ENCODE assay signal across 11 cellular contexts in genomic region chr1:164563821-164564251, GRCh38. TPM values are rescaled to one million over a fixed set of nuclear protein-coding genes. Genes with fewer than 3 reads are reported as not detected.
DNase-seq lines count a peak whose midpoint lies in the region; ATAC-seq, FAIRE-seq and TF ChIP-seq lines count a peak whose summit lies in the region.
"Had no signal": no experiment of that assay in that cellular context is flagged by ENCODE, and none has a peak within 500 bp of the region (broad histone marks: within the 10 kb centered on the region; RNA-seq: fewer than 3 reads in every experiment).

No MANE protein-coding gene starts in this region.

- CTCF ChIA-PET in AG04450 (lab: Charles Lee), result interaction anchor here (0.5 to 0.8 kb wide), 3 partner anchors 108 to 232 kb away, joined by 3 to 4 read pairs (median 3); no protein-coding TSS in a partner anchor
- CTCF ChIA-PET in PC-9 (lab: Charles Lee), result no interaction called here
- CTCF ChIA-PET in CD8-positive, alpha-beta T cell (lab: Charles Lee), result no interaction called here

- no peak for DNase-seq in AG04450 (ENCODE audit: low read depth, low spot score)
- no peak for DNase-seq in PC-9
- DNase-seq in fibroblast of mammary gland (ENCODE audit: low read depth), result peak; percentile 45
- no peak for DNase-seq in pancreas
- DNase-seq in CD8-positive, alpha-beta T cell, result no peak
- DNase-seq in AG20443 (ENCODE audit: low spot score), result no peak
- DNase-seq in SW480 (ENCODE audit: low spot score), result no peak
- DNase-seq: activated CD4-positive, alpha-beta T cell treated with anti-CD3 and anti-CD28 coated beads, Interleukin-2, amount 50 U/mL, for 48 hours; CD4-positive, alpha-beta T cell had no signal

- no TSS peak for BruUV-seq in PC-9 (replicated peaks; lab: Mats Ljungman, UMichigan)

- peaks cover 3% of the 10 kb centered on the region for H3K9me3 Mint-ChIP-seq in CD8-positive, alpha-beta T cell

- no peak overlapping the region for H3K4me3 Mint-ChIP-seq in CD8-positive, alpha-beta T cell
- H3K4me3 Mint-ChIP-seq: CD4-positive, alpha-beta T cell had no signal

- no peak for ATAC-seq in pancreas
- no peak for ATAC-seq in CD8-positive, alpha-beta T cell
- no peak for ATAC-seq in GM21737 (IDR thresholded peaks at IDR 0.05; ENCODE audit: unreplicated experiment)

- H3K27ac Mint-ChIP-seq in CD8-positive, alpha-beta T cell, result no peak overlapping the region
- H3K27ac Mint-ChIP-seq: CD4-positive, alpha-beta T cell had no signal

- WGBS in pancreas, 2 donors, result 18 to 23% methylated on average over 9 of the region's 9 CpGs

- FAIRE-seq in pancreas (lab: Jason Lieb, UNC), result no peak

- POLR2A ChIA-PET in AG04450 (lab: Yijun Ruan, JAX), result no interaction called here
- POLR2A ChIA-PET in PC-9 (lab: Charles Lee; ENCODE audit: unreplicated experiment), result no interaction called here
- POLR2A ChIA-PET in CD8-positive, alpha-beta T cell (lab: Charles Lee), result no interaction called here

- H3K27ac ChIP-seq in AG04450 (ENCODE audit: low read depth, low read length) (no peak overlapping the region), PC-9 (no peak overlapping the region), pancreas (peak overlapping the region in 2 of 4 donors; percentile 88)
- H3K27ac ChIP-seq in CD8-positive, alpha-beta T cell (ENCODE audit: low read depth, low read length), result no peak overlapping the region

- no peaks in the 10 kb centered on the region for H4K20me1 ChIP-seq in PC-9 (ENCODE audit: insufficient read depth)

- H3K27me3 Mint-ChIP-seq in CD8-positive, alpha-beta T cell (ENCODE audit: low read depth), result peaks cover 24% of the 10 kb centered on the region

- H3K36me3 Mint-ChIP-seq in CD8-positive, alpha-beta T cell, result no peaks in the 10 kb centered on the region

- H3K4me2 ChIP-seq in PC-9, result peak overlapping the region; percentile 86; the same call in 1 of the 2 replicates

- intact Hi-C loops in PC-9 (cut with micrococcal nuclease; ENCODE audit: unreplicated experiment) (loop anchor here (5.0 kb wide), 1 partner anchor 223 kb away; no protein-coding TSS in a partner anchor), pancreas (cut with DNase I) (no loop called here)
- intact Hi-C loops in CD8-positive, alpha-beta T cell (cut with DNase I, micrococcal nuclease), result no loop called here

- H3K27me3 ChIP-seq in AG04450 (ENCODE audit: control insufficient read depth, insufficient read depth, low read length), result no peaks in the 10 kb centered on the region
- H3K27me3 ChIP-seq in PC-9 (ENCODE audit: insufficient read depth, low read depth), result no peaks in the 10 kb centered on the region
- no peaks in the 10 kb centered on the region for H3K27me3 ChIP-seq in pancreas
- no peaks in the 10 kb centered on the region for H3K27me3 ChIP-seq in CD8-positive, alpha-beta T cell (ENCODE audit: insufficient read depth, low read length)

- TF ChIP-seq CTCF in AG04450 (IDR thresholded peaks at IDR 0.05; ENCODE audit: low read depth, low read length), result no peak
- no peak for TF ChIP-seq CTCF in PC-9 (conservative IDR thresholded peaks at IDR 0.05)
- TF ChIP-seq CTCF in fibroblast of mammary gland (conservative IDR thresholded peaks at IDR 0.05; ENCODE audit: control insufficient read depth, insufficient read depth, low read depth, low read length), result no peak
- no peak for TF ChIP-seq CTCF in pancreas (IDR thresholded peaks at IDR 0.05)
- no peak for TF ChIP-seq CTCF in CD8-positive, alpha-beta T cell (IDR thresholded peaks at IDR 0.05)

- no peak overlapping the region for H2AFZ ChIP-seq in PC-9

- peaks cover 76% of the 10 kb centered on the region for H3K79me2 ChIP-seq in PC-9 (ENCODE audit: low read depth)

- peaks cover 6% of the 10 kb centered on the region for H3F3A ChIP-seq in PC-9 (ENCODE audit: insufficient read depth, low read depth)

- H3K4me1 Mint-ChIP-seq in CD8-positive, alpha-beta T cell (ENCODE audit: low read depth), result peaks cover 15% of the 10 kb centered on the region

- H3K4me3 ChIP-seq in AG04450 (ENCODE audit: low read depth, low read length), result peak overlapping the region; percentile 76
- H3K4me3 ChIP-seq in PC-9, result no peak overlapping the region
- H3K4me3 ChIP-seq in fibroblast of mammary gland (ENCODE audit: control insufficient read depth, low read depth, low read length), result peak overlapping the region; percentile 70
- H3K4me3 ChIP-seq in pancreas, result peak overlapping the region; percentile 5 to 69 (median 40)
- H3K4me3 ChIP-seq in CD8-positive, alpha-beta T cell (ENCODE audit: low read depth, low read length), result no peak overlapping the region

- H3K36me3 ChIP-seq in PC-9 (ENCODE audit: low read depth), result 0 out of 2 replicates have a peak, but pooled peaks cover 18% of the 10 kb centered on the region
- no peaks in the 10 kb centered on the region for H3K36me3 ChIP-seq in pancreas
- no peaks in the 10 kb centered on the region for H3K36me3 ChIP-seq in CD8-positive, alpha-beta T cell (ENCODE audit: insufficient read depth, low read length)

- H3K4me1 ChIP-seq in PC-9 (replicated peaks; ENCODE audit: insufficient read depth) (peaks cover 33% of the 10 kb centered on the region), pancreas (peaks cover 0 to 32% (median 22%) of the 10 kb centered on the region in 3 donors)
- H3K4me1 ChIP-seq in CD8-positive, alpha-beta T cell (ENCODE audit: insufficient read depth, low read length), result peaks cover 5% of the 10 kb centered on the region

- H3K9me3 ChIP-seq in AG04450 (ENCODE audit: control insufficient read depth, insufficient read depth, low read length) (no peaks in the 10 kb centered on the region), PC-9 (ENCODE audit: insufficient read depth, low read depth) (no peaks in the 10 kb centered on the region), pancreas (no peaks in the 10 kb centered on the region)
- H3K9me3 ChIP-seq in CD8-positive, alpha-beta T cell (ENCODE audit: low read length), result no peaks in the 10 kb centered on the region

- no peaks in the 10 kb centered on the region for H3K9me2 ChIP-seq in PC-9 (ENCODE audit: insufficient read depth)

RNA-seq across cellular contexts. Expression of gene PBX1, which starts 4.9 kb away (rescaled TPM):
- polyA plus RNA-seq in AG04450 (2011; rRNA removed), result 46.6 and 49.9 TPM in 2 replicates
- polyA minus RNA-seq in AG04450 (2011; rRNA and poly(A)+ RNA removed), result 68.7 and 73.2 TPM in 2 replicates
- 44.5 and 57.7 TPM in 2 replicates for total RNA-seq in PC-9 (2021)
- total RNA-seq in pancreas, result 100 to 1,000 TPM in 2 of 6 donors, 10 to 100 TPM in 4; 74.1 to 113 (median 94.3) TPM
- polyA plus RNA-seq in pancreas, result 10 to 100 TPM; 17.3 to 21.7 TPM
- under 1 TPM; 0.25 to 0.30 TPM for total RNA-seq in CD8-positive, alpha-beta T cell
- total RNA-seq: OCI-LY7 had no signal

Comparison
In these comparisons a context has a peak if more than half of its experiments do, and no peak if none do; other contexts are left out.
1. H3K4me3 ChIP-seq: peak in AG04450 (single experiment), fibroblast of mammary gland (single experiment) and pancreas (4 of 4); none in PC-9 (single experiment) and CD8-positive, alpha-beta T cell (single experiment).
2. RNA of gene PBX1, which starts 4.9 kb away (total RNA-seq): 74.1 to 113 TPM in pancreas and 44.5 to 57.7 TPM in PC-9; 0.25 to 0.30 TPM in CD8-positive, alpha-beta T cell; every median in the first group is over 10 times any median in the second.